In genomic region chr11:95255523-95256165, GRCh38 we compare ENCODE assay signal across 15 cellular contexts. TPM values are rescaled to one million over a fixed set of nuclear protein-coding genes. Genes with fewer than 3 reads are reported as not detected.
A peak's percentile ranks its signal among the peaks of the same experiment; 100 is the strongest.
DNase-seq lines count a peak whose midpoint lies in the region; ATAC-seq and TF ChIP-seq lines count a peak whose summit lies in the region.
"Had no signal": no experiment of that assay in that cellular context is flagged by ENCODE, and none has a peak within 500 bp of the region (broad histone marks: within the 10 kb centered on the region; RNA-seq: fewer than 3 reads in every experiment).

No MANE protein-coding gene starts in this region.

- ATAC-seq in heart right ventricle = no peak
- peak; percentile 72 for ATAC-seq in WTC11
- no peak for ATAC-seq in memory B cell (ENCODE audit: low read depth)
- ATAC-seq: activated CD4-positive, CD25-positive, alpha-beta regulatory T cell treated with anti-CD3 and anti-CD28 coated beads, Interleukin-2, amount 50 U/mL, for 24 hours had no signal

- H3K36me3 ChIP-seq in left ventricle myocardium inferior (no peaks in the 10 kb centered on the region), heart right ventricle (no peaks in the 10 kb centered on the region)
- H3K36me3 ChIP-seq: SJCRH30, suprapubic skin had no signal

- H3K9me3 ChIP-seq in left ventricle myocardium inferior (replicated peaks) (no peaks in the 10 kb centered on the region), heart right ventricle (no peaks in the 10 kb centered on the region)
- H3K9me3 ChIP-seq: SJCRH30, suprapubic skin had no signal

- H3K9me3 Mint-ChIP-seq in WTC11 (no peaks in the 10 kb centered on the region), memory B cell (peaks cover 3% of the 10 kb centered on the region)

- H3K27ac Mint-ChIP-seq in WTC11 = peak overlapping the region; percentile 94
- peak overlapping the region; percentile 98 for H3K27ac Mint-ChIP-seq in memory B cell

- H3K4me1 Mint-ChIP-seq in WTC11 (peaks cover 75% of the 10 kb centered on the region), memory B cell (peaks cover 54% of the 10 kb centered on the region)

- H3K27me3 Mint-ChIP-seq in WTC11 (ENCODE audit: low read depth) = no peaks in the 10 kb centered on the region
- no peaks in the 10 kb centered on the region for H3K27me3 Mint-ChIP-seq in memory B cell

- CTCF ChIA-PET in WTC11 (lab: Charles Lee) = interaction anchor here (1.8 to 2.2 kb wide), 2 partner anchors 25 to 104 kb away, joined by 8 to 9 read pairs; partner anchors contain the start of gene SESN3

- no peaks in the 10 kb centered on the region for H3K27me3 ChIP-seq in left ventricle myocardium inferior (ENCODE audit: low read depth)
- H3K27me3 ChIP-seq in heart right ventricle = no peaks in the 10 kb centered on the region
- H3K27me3 ChIP-seq: SJCRH30, suprapubic skin had no signal

- H3K4me3 Mint-ChIP-seq in WTC11 (peak overlapping the region; percentile 5; the same call in 1 of the 2 replicates), memory B cell (peak overlapping the region; percentile 79)

- no peaks in the 10 kb centered on the region for H3K36me3 Mint-ChIP-seq in WTC11
- H3K36me3 Mint-ChIP-seq in memory B cell = no peaks in the 10 kb centered on the region

- POLR2A ChIA-PET in WTC11 (lab: Charles Lee) = interaction anchor here (1.1 to 2.2 kb wide), 2 partner anchors 11 to 25 kb away, joined by 3 to 11 read pairs; partner anchors contain the start of gene SESN3

- H3K27ac ChIP-seq in left ventricle myocardium inferior (replicated peaks) (peak overlapping the region; percentile 7), heart right ventricle (peak overlapping the region in 2 of 10 donors; percentile 52 to 81), coronary artery (peak overlapping the region in 1 of 2 donors; percentile 19)
- H3K27ac ChIP-seq: KMS-11, SJCRH30 had no signal

- WGBS in heart right ventricle, 2 donors = 84 to 93% methylated on average over 4 of the region's 4 CpGs
- 59 to 73% methylated on average over 4 of the region's 4 CpGs for WGBS in lower leg skin, 2 donors

- intact Hi-C loops in left ventricle myocardium inferior (cut with micrococcal nuclease) (no loop called here), heart right ventricle (cut with DNase I) (no loop called here), lower leg skin (cut with DNase I; ENCODE audit: low total_unique reads) (no loop called here)

- no peak for TF ChIP-seq POLR2A in lower leg skin (IDR thresholded peaks at IDR 0.05)

- H3K4me1 ChIP-seq in left ventricle myocardium inferior = peaks cover 15% of the 10 kb centered on the region
- H3K4me1 ChIP-seq in heart right ventricle = peaks cover 0 to 38% (median 17%) of the 10 kb centered on the region in 9 donors

- H3K4me3 ChIP-seq in left ventricle myocardium inferior (no peak overlapping the region), heart right ventricle (no peak overlapping the region), lower leg skin (ENCODE audit: low read depth, poor library complexity, severe bottlenecking) (no peak overlapping the region), coronary artery (no peak overlapping the region)
- H3K4me3 ChIP-seq: SJCRH30, suprapubic skin had no signal

- no peak for DNase-seq in left ventricle myocardium inferior
- DNase-seq in heart right ventricle = no peak
- DNase-seq in WTC11 (ENCODE audit: low spot score) = no peak
- DNase-seq in memory B cell (ENCODE audit: low spot score in 2 of 2) = no peak
- no peak for DNase-seq in lower leg skin (ENCODE audit: low spot score in 2 of 2)
- DNase-seq in SK-N-DZ (ENCODE audit: low spot score) = no peak
- DNase-seq in coronary artery (ENCODE audit: low spot score) = no peak
- DNase-seq in kidney tubule cell (ENCODE audit: low spot score) = no peak
- DNase-seq: activated effector memory CD4-positive, alpha-beta T cell treated with Interleukin-2 at 50 U/mL for 16 hours; cortex of kidney; NCI-H510A treated with DMSO at 0.1 percent for 48 hours; SJCRH30 had no signal

- TF ChIP-seq CTCF in left ventricle myocardium inferior (IDR thresholded peaks at IDR 0.05; ENCODE audit: borderline replicate concordance) (no peak), heart right ventricle (IDR thresholded peaks at IDR 0.05) (no peak), WTC11 (IDR thresholded peaks at IDR 0.05) (no peak), lower leg skin (IDR thresholded peaks at IDR 0.05) (no peak), coronary artery (IDR thresholded peaks at IDR 0.05) (no peak)

TF ChIP-seq in WTC11, 78 proteins besides CTCF, POLR2A, EP300 and RAD21 (continues in another document):
- TF ChIP-seq MXD4 (CRISPR knock-in tag; IDR thresholded peaks at IDR 0.05; ENCODE audit: borderline replicate concordance) (no peak), RORB (CRISPR knock-in tag; IDR thresholded peaks at IDR 0.05) (no peak), KAT7 (CRISPR knock-in tag; IDR thresholded peaks at IDR 0.05; ENCODE audit: borderline replicate concordance) (no peak), ZMAT4 (CRISPR knock-in tag; IDR thresholded peaks at IDR 0.05) (no peak), STAT6 (CRISPR knock-in tag; conservative IDR thresholded peaks at IDR 0.05; ENCODE audit: low read depth) (no peak), GTF2I (CRISPR knock-in tag; conservative IDR thresholded peaks at IDR 0.05) (no peak), PREB (CRISPR knock-in tag; IDR thresholded peaks at IDR 0.05; ENCODE audit: borderline replicate concordance) (no peak), ATF2 (CRISPR knock-in tag; IDR thresholded peaks at IDR 0.05; ENCODE audit: borderline replicate concordance, low read depth) (no peak), ZNF671 (CRISPR knock-in tag; IDR thresholded peaks at IDR 0.05) (no peak), IRF2 (CRISPR knock-in tag; IDR thresholded peaks at IDR 0.05; ENCODE audit: borderline replicate concordance, low read depth) (no peak), NR2C2 (CRISPR knock-in tag; IDR thresholded peaks at IDR 0.05) (no peak), MLX (CRISPR knock-in tag; IDR thresholded peaks at IDR 0.05) (no peak)

RNA-seq across cellular contexts. Expression of gene SESN3, which starts 24.6 kb away (rescaled TPM):
- total RNA-seq in left ventricle myocardium inferior (8.1 TPM), heart right ventricle (10 to 100 TPM in 6 of 10 donors, 1 to 10 TPM in 4; 2.6 to 15.4 (median 10.2) TPM), WTC11 (2021) (34.9 to 38.2 TPM (median 35.1 TPM) in 3 replicates), lower leg skin (10 to 100 TPM; 12.4 to 37.3 (median 25.5) TPM)
- polyA plus RNA-seq in heart right ventricle = 1 to 10 TPM in 1 of 2 donors, under 1 TPM in 1; 0.65 to 1.4 TPM
- 68.9 and 69.5 TPM in 2 replicates for polyA plus RNA-seq in SK-N-DZ (2014; cell fraction: cytosol; rRNA removed)
- 61.2 and 74.5 TPM in 2 replicates for polyA plus RNA-seq in SK-N-DZ (2014; cell fraction: nucleus; rRNA removed)
